Comparison of ENCODE assay signal across 1 cellular context in genomic region chr2:2573658-2574293, GRCh38.
TF ChIP-seq lines count a peak whose summit lies in the region.

No MANE protein-coding gene starts in this region.

TF ChIP-seq in K562, 482 proteins besides CTCF, POLR2A, EP300 and RAD21 (continued from another document and continues in another):
- TF ChIP-seq ATF3 (IDR thresholded peaks at IDR 0.05) (peak; percentile 97), ATF3 (CRISPR knock-in tag; conservative IDR thresholded peaks at IDR 0.05) (peak; percentile 90), LARP7 (IDR thresholded peaks at IDR 0.05) (peak; percentile 80; the same call in 1 of the 2 replicates), ESRRA (IDR thresholded peaks at IDR 0.05; ENCODE audit: borderline replicate concordance, low read depth) (peak; percentile 46; the same call in 1 of the 2 replicates), RBM34 (IDR thresholded peaks at IDR 0.05; ENCODE audit: borderline replicate concordance, insufficient read depth, low read length) (no peak), NCOA1 (IDR thresholded peaks at IDR 0.05; ENCODE audit: low read depth) (peak; percentile 100), FOXK2 (conservative IDR thresholded peaks at IDR 0.05 in 1 of 2, IDR thresholded peaks at IDR 0.05 in 1 of 2; ENCODE audit: low read depth in 2 of 2) (peak in 1 of 2 experiments; percentile 60; a peak in 2 of 4 replicates), TRIM24 (IDR thresholded peaks at IDR 0.05) (0 out of 4 replicates have a peak, but pooled peaks of 1 of the 2 experiments have one; percentile 37), ZNF318 (IDR thresholded peaks at IDR 0.05; ENCODE audit: borderline replicate concordance in 1 of 2, low read depth in 1 of 2) (peak in 1 of 2 experiments; percentile 83; a peak in 2 of 4 replicates), JUND (IDR thresholded peaks at IDR 0.05; ENCODE audit: borderline replicate concordance, low read depth, low read length) (peak; percentile 39; the same call in 1 of the 2 replicates), JUND (tag; IDR thresholded peaks at IDR 0.05; ENCODE audit: borderline replicate concordance, low read depth, low read length) (peak; percentile 98; the same call in 2 of the 3 replicates), U2AF2 (optimal IDR thresholded peaks at IDR 0.05; ENCODE audit: low read depth, low read length) (no peak), CSDE1 (IDR thresholded peaks at IDR 0.05) (peak in 1 of 2 experiments; percentile 86; a peak in 2 of 4 replicates), ZNF655 (CRISPR knock-in tag; IDR thresholded peaks at IDR 0.05) (no peak), BCOR (IDR thresholded peaks at IDR 0.05) (0 out of 2 replicates have a peak, but pooled peaks have one; percentile 12), ZBTB12 (CRISPR knock-in tag; IDR thresholded peaks at IDR 0.05) (peak; percentile 81), L3MBTL2 (IDR thresholded peaks at IDR 0.05) (no peak), TARDBP (IDR thresholded peaks at IDR 0.05) (peak; percentile 98), CBX3 (IDR thresholded peaks at IDR 0.05; ENCODE audit: borderline replicate concordance in 1 of 2, low read length in 2 of 2) (peak in 1 of 2 experiments; percentile 73; a peak in 2 of 3 replicates), LEF1 (IDR thresholded peaks at IDR 0.05) (no peak), ATF2 (CRISPR knock-in tag; IDR thresholded peaks at IDR 0.05) (peak; percentile 100), EWSR1 (IDR thresholded peaks at IDR 0.05; ENCODE audit: borderline replicate concordance, low read depth, partially characterized antibody) (no peak), HDAC1 (IDR thresholded peaks at IDR 0.05) (0 out of 4 replicates have a peak, but pooled peaks of 1 of the 2 experiments have one; percentile 45), FOXP1 (CRISPR knock-in tag; IDR thresholded peaks at IDR 0.05) (no peak), KDM1A (IDR thresholded peaks at IDR 0.05) (peak in 1 of 2 experiments; percentile 53; a peak in 1 of 4 replicates), CREB1 (IDR thresholded peaks at IDR 0.05) (peak; percentile 99), CREB1 (CRISPR knock-in tag; IDR thresholded peaks at IDR 0.05) (peak; percentile 99), NKRF (IDR thresholded peaks at IDR 0.05; ENCODE audit: borderline replicate concordance) (peak; percentile 36; the same call in 1 of the 2 replicates), ELK3 (CRISPR knock-in tag; IDR thresholded peaks at IDR 0.05) (no peak), TBL1XR1 (IDR thresholded peaks at IDR 0.05; ENCODE audit: low read length in 2 of 2) (peak in 1 of 2 experiments; percentile 83; a peak in 2 of 4 replicates), SP1 (CRISPR knock-in tag; IDR thresholded peaks at IDR 0.05) (peak; percentile 59; the same call in 1 of the 2 replicates), TEAD1 (CRISPR knock-in tag; IDR thresholded peaks at IDR 0.05) (no peak), FOXK1 (CRISPR knock-in tag; IDR thresholded peaks at IDR 0.05; ENCODE audit: borderline replicate concordance) (0 out of 2 replicates have a peak, but pooled peaks have one; percentile 67), E2F8 (IDR thresholded peaks at IDR 0.05; ENCODE audit: low read depth, partially characterized antibody) (peak; percentile 84), KLF13 (tag; IDR thresholded peaks at IDR 0.05; ENCODE audit: borderline replicate concordance, low read depth) (no peak), ZBTB2 (IDR thresholded peaks at IDR 0.05) (0 out of 2 replicates have a peak, but pooled peaks have one; percentile 37), PHF20 (IDR thresholded peaks at IDR 0.05; ENCODE audit: partially characterized antibody) (peak; percentile 13), GABPB1 (CRISPR knock-in tag; IDR thresholded peaks at IDR 0.05) (peak; percentile 70), RFX1 (IDR thresholded peaks at IDR 0.05) (peak; percentile 39), CBFA2T3 (IDR thresholded peaks at IDR 0.05) (0 out of 2 replicates have a peak, but pooled peaks have one; percentile 2), ZNF316 (IDR thresholded peaks at IDR 0.05) (0 out of 2 replicates have a peak, but pooled peaks have one; percentile 1)
